11 cellular contexts compared by ENCODE assay signal in genomic region chr11:72244317-72245231, GRCh38. TPM values are rescaled to one million over a fixed set of nuclear protein-coding genes. Genes with fewer than 3 reads are reported as not detected.
DNase-seq lines count a peak whose midpoint lies in the region; ATAC-seq, FAIRE-seq and TF ChIP-seq lines count a peak whose summit lies in the region.
"Had no signal": no experiment of that assay in that cellular context is flagged by ENCODE, and none has a peak within 500 bp of the region (broad histone marks: within the 10 kb centered on the region; RNA-seq: fewer than 3 reads in every experiment).

No MANE protein-coding gene starts in this region.

- no TSS peak for BruUV-seq in HepG2 (replicated peaks; lab: Mats Ljungman, UMichigan)

- POLR2A ChIA-PET in HepG2 (lab: Yijun Ruan, JAX), result interaction anchor here (1.0 kb wide), 1 partner anchor 20 kb away, joined by 3 read pairs; the partner anchor contains the start of gene INPPL1
- POLR2A ChIA-PET in naive thymus-derived CD8-positive, alpha-beta T cell (lab: Charles Lee), result no interaction called here

- H3K27me3 Mint-ChIP-seq in brain, result peaks cover 42% of the 10 kb centered on the region
- H3K27me3 Mint-ChIP-seq in naive thymus-derived CD8-positive, alpha-beta T cell, result peaks cover 28 to 50% (median 42%) of the 10 kb centered on the region in 5 donors

- no peak overlapping the region for H2AFZ ChIP-seq in HepG2 (ENCODE audit: low read length)

- peak overlapping the region; percentile 66 to 80 (median 76) for H3K4me3 Mint-ChIP-seq in brain
- H3K4me3 Mint-ChIP-seq in naive thymus-derived CD8-positive, alpha-beta T cell, result peak overlapping the region in 9 of 10 donors; percentile 6 to 81 (median 26)
- H3K4me3 Mint-ChIP-seq: stimulated activated memory B cell treated with anti-CD40 and anti-IgM and Interleukin-4, amounts not matched to agents 10 μg/mL and 1 μg/mL and 100 μg/mL, for 72 hours had no signal

- H3K9me3 Mint-ChIP-seq in brain, result peaks cover 4 to 19% (median 4%) of the 10 kb centered on the region in 5 experiments
- H3K9me3 Mint-ChIP-seq in naive thymus-derived CD8-positive, alpha-beta T cell, result peaks cover 0 to 7% (median 0%) of the 10 kb centered on the region in 9 donors

- no peak for FAIRE-seq in HepG2 (lab: Jason Lieb, UNC)

- TF ChIP-seq POLR2A in HepG2 (IDR thresholded peaks at IDR 0.05; ENCODE audit: insufficient read depth in 1 of 2, low read depth in 2 of 2, low read length in 2 of 2) (no peak), right lobe of liver (IDR thresholded peaks at IDR 0.05) (no peak)

- H3K27me3 ChIP-seq in HepG2 (ENCODE audit: control insufficient read depth in 1 of 2, insufficient read depth in 2 of 2, low read length in 2 of 2) (peaks cover 13 to 76% of the 10 kb centered on the region in 2 experiments), right lobe of liver (peaks cover 0 to 4% of the 10 kb centered on the region in 2 donors)

- in situ Hi-C loops in HepG2 (cut with HindIII; ENCODE audit: extremely low pct_ligation_motif_present, low pct_unique_long_range_greater_than_20kb), result no loop called here

- ATAC-seq in HepG2 (no peak), right lobe of liver (no peak), HG03439 (IDR thresholded peaks at IDR 0.05; ENCODE audit: unreplicated experiment) (no peak), GM21619 (IDR thresholded peaks at IDR 0.05; ENCODE audit: unreplicated experiment) (no peak)
- ATAC-seq in naive thymus-derived CD8-positive, alpha-beta T cell, result no peak
- ATAC-seq: stimulated activated memory B cell treated with anti-CD40 and anti-IgM and Interleukin-4, amounts not matched to agents 10 μg/mL and 1 μg/mL and 100 μg/mL, for 72 hours had no signal

- H4K20me1 ChIP-seq in HepG2 (ENCODE audit: insufficient read depth, low read length), result no peaks in the 10 kb centered on the region

- no peaks in the 10 kb centered on the region for H3K9me3 ChIP-seq in HepG2 (ENCODE audit: low read length)
- no peaks in the 10 kb centered on the region for H3K9me3 ChIP-seq in right lobe of liver

- H3K4me1 ChIP-seq in HepG2 (ENCODE audit: insufficient read depth, low read length) (peaks cover 13% of the 10 kb centered on the region), right lobe of liver (peaks cover 0 to 7% (median under 1%) of the 10 kb centered on the region in 4 donors)

- no peak for TF ChIP-seq RAD21 in HepG2 (CRISPR knock-in tag; IDR thresholded peaks at IDR 0.05)

- no peaks in the 10 kb centered on the region for H3K79me2 ChIP-seq in HepG2 (ENCODE audit: insufficient read depth, low read length)

- DNase-seq in HepG2 (ENCODE audit: low spot score) (no peak), right lobe of liver (no peak), SHP77 (lab: John Stamatoyannopoulos, UW) (no peak)
- DNase-seq in naive thymus-derived CD8-positive, alpha-beta T cell, result no peak
- DNase-seq in stimulated activated CD4-positive, alpha-beta T cell treated with anti-CD3 and anti-CD28 coated beads, Interleukin-4, amount 100 ng/mL, for 1 hour, result no peak

- H3K36me3 Mint-ChIP-seq in brain, result no peaks in the 10 kb centered on the region
- H3K36me3 Mint-ChIP-seq in naive thymus-derived CD8-positive, alpha-beta T cell, result peaks cover 0 to 7% (median 1%) of the 10 kb centered on the region in 3 donors
- H3K36me3 Mint-ChIP-seq: stimulated activated memory B cell treated with anti-CD40 and anti-IgM and Interleukin-4, amounts not matched to agents 10 μg/mL and 1 μg/mL and 100 μg/mL, for 72 hours had no signal

- intact Hi-C loops in HepG2 (cut with micrococcal nuclease; ENCODE audit: unreplicated experiment), result no loop called here
- intact Hi-C loops in right lobe of liver (cut with DNase I), result no loop called here

- peak overlapping the region in 3 of 5 experiments; percentile 26 to 51 (median 40) for H3K27ac Mint-ChIP-seq in brain
- peak overlapping the region in 1 of 10 donors; percentile 71 for H3K27ac Mint-ChIP-seq in naive thymus-derived CD8-positive, alpha-beta T cell
- H3K27ac Mint-ChIP-seq: stimulated activated memory B cell treated with anti-CD40 and anti-IgM and Interleukin-4, amounts not matched to agents 10 μg/mL and 1 μg/mL and 100 μg/mL, for 72 hours had no signal

- 35% methylated on average over 32 of the region's 49 CpGs for WGBS in HepG2 (ENCODE audit: low lambda C conversion rate)
- 11% methylated on average over 26 of the region's 49 CpGs for WGBS in right lobe of liver (ENCODE audit: insufficient coverage, low coverage, low lambda C conversion rate, missing lambda C conversion rate)

- no peak for TF ChIP-seq CTCF in HepG2 (CRISPR knock-in tag; IDR thresholded peaks at IDR 0.05)
- no peak for TF ChIP-seq CTCF in right lobe of liver (IDR thresholded peaks at IDR 0.05)
- no peak for TF ChIP-seq CTCF in brain (conservative IDR thresholded peaks at IDR 0.05)

- H3K4me3 ChIP-seq in HepG2 (replicated peaks in 1 of 3; ENCODE audit: insufficient read depth in 1 of 3, low read depth in 2 of 3, low read length in 3 of 3) (no peak overlapping the region), right lobe of liver (no peak overlapping the region)

- H3K36me3 ChIP-seq in HepG2 (replicated peaks in 1 of 2; ENCODE audit: control insufficient read depth in 1 of 2, insufficient read depth in 2 of 2, low read length in 2 of 2) (no peaks in the 10 kb centered on the region), right lobe of liver (no peaks in the 10 kb centered on the region)

- no peak for TF ChIP-seq EP300 in HepG2 (IDR thresholded peaks at IDR 0.05; ENCODE audit: low read depth in 2 of 2, low read length in 2 of 2)
- no peak for TF ChIP-seq EP300 in HepG2 (CRISPR knock-in tag; IDR thresholded peaks at IDR 0.05; ENCODE audit: borderline replicate concordance)

- H3K27ac ChIP-seq in HepG2 (ENCODE audit: extremely low read length, insufficient read depth, low read length) (no peak overlapping the region), right lobe of liver (no peak overlapping the region)
- H3K27ac ChIP-seq: KMS-11 had no signal

- no peak overlapping the region for H3K4me2 ChIP-seq in HepG2 (ENCODE audit: low read depth, low read length)
- H3K4me2 ChIP-seq: KMS-11 had no signal

- no peak overlapping the region for H3K9ac ChIP-seq in HepG2 (ENCODE audit: insufficient read depth, low read depth, low read length)
- H3K9ac ChIP-seq: KMS-11 had no signal

- peaks cover 23% of the 10 kb centered on the region for H3K4me1 Mint-ChIP-seq in brain
- H3K4me1 Mint-ChIP-seq in naive thymus-derived CD8-positive, alpha-beta T cell, result peaks cover 26 to 31% (median 27%) of the 10 kb centered on the region in 4 donors

- CTCF ChIA-PET in HepG2 (lab: Yijun Ruan, JAX; ENCODE audit: low intra/inter-chr PET ratio, low total read pairs), result no interaction called here

RNA-seq across cellular contexts. Expression of gene PHOX2A, which starts 0.6 kb away (rescaled TPM):
- not detected in 2 replicates for total RNA-seq in HepG2 (2016; rRNA removed; fragmentation: Illumina TruSeq; extraction: Trizol)
- not detected in 2 replicates for total RNA-seq in HepG2 (2016; cell fraction: cytosol; rRNA removed; fragmentation: Illumina TruSeq; extraction: Trizol; ENCODE audit: low read depth)
- total RNA-seq in HepG2 (2016; cell fraction: insoluble cytoplasmic fraction; rRNA removed; fragmentation: Illumina TruSeq; extraction: Trizol), result not detected in 2 replicates
- not detected in 2 replicates for total RNA-seq in HepG2 (2016; cell fraction: membrane; rRNA removed; fragmentation: Illumina TruSeq; extraction: Trizol)
- not detected in 2 replicates for total RNA-seq in HepG2 (2016; cell fraction: nucleus; rRNA removed; fragmentation: Illumina TruSeq; extraction: Trizol)
- not detected in 2 replicates for polyA plus RNA-seq in HepG2 (2011; rRNA removed)
- not detected in 2 replicates for polyA plus RNA-seq in HepG2 (2011; cell fraction: cytosol; rRNA removed)
- polyA plus RNA-seq in HepG2 (2011; cell fraction: nucleus; rRNA removed), result not detected in 2 replicates
- not detected in 2 replicates for polyA plus RNA-seq in HepG2 (2012)
- not detected in 2 replicates for polyA plus RNA-seq in HepG2 (2016; cell fraction: cytosol; fragmentation: Illumina TruSeq; extraction: Trizol; ENCODE audit: low read depth)
- polyA plus RNA-seq in HepG2 (2016; cell fraction: insoluble cytoplasmic fraction; fragmentation: Illumina TruSeq; extraction: Trizol; ENCODE audit: low read depth), result not detected in 2 replicates
- not detected in 2 replicates for polyA plus RNA-seq in HepG2 (2016; cell fraction: membrane; fragmentation: Illumina TruSeq; extraction: Trizol; ENCODE audit: low read depth)
- polyA plus RNA-seq in HepG2 (2016; cell fraction: nucleus; fragmentation: Illumina TruSeq; extraction: Trizol; ENCODE audit: insufficient read depth, low read depth), result not detected in 2 replicates
- not detected in 2 replicates for polyA minus RNA-seq in HepG2 (2011; rRNA and poly(A)+ RNA removed; ENCODE audit: low replicate concordance)
- not detected in 2 replicates for polyA minus RNA-seq in HepG2 (2011; cell fraction: cytosol; rRNA and poly(A)+ RNA removed)
- not detected in 2 replicates for polyA minus RNA-seq in HepG2 (2011; cell fraction: nucleus; rRNA and poly(A)+ RNA removed)
- not detected for total RNA-seq in right lobe of liver
- polyA plus RNA-seq in brain (ENCODE audit: insufficient read depth, low read depth, low replicate concordance), result 9.1 TPM
- not detected for total RNA-seq in naive thymus-derived CD8-positive, alpha-beta T cell
- not detected for polyA plus RNA-seq in naive thymus-derived CD8-positive, alpha-beta T cell
- total RNA-seq: lower leg skin had no signal

RNA-seq across cellular contexts. Expression of gene INPPL1, which starts 20.0 kb away (rescaled TPM):
- total RNA-seq in HepG2 (2016; rRNA removed; fragmentation: Illumina TruSeq; extraction: Trizol), result 14.4 and 29.1 TPM in 2 replicates
- 21.4 and 25.1 TPM in 2 replicates for total RNA-seq in HepG2 (2016; cell fraction: cytosol; rRNA removed; fragmentation: Illumina TruSeq; extraction: Trizol; ENCODE audit: low read depth)
- total RNA-seq in HepG2 (2016; cell fraction: insoluble cytoplasmic fraction; rRNA removed; fragmentation: Illumina TruSeq; extraction: Trizol), result 10.8 and 29.6 TPM in 2 replicates
- total RNA-seq in HepG2 (2016; cell fraction: membrane; rRNA removed; fragmentation: Illumina TruSeq; extraction: Trizol), result 10.1 and 10.8 TPM in 2 replicates
- total RNA-seq in HepG2 (2016; cell fraction: nucleus; rRNA removed; fragmentation: Illumina TruSeq; extraction: Trizol), result 31.6 and 36.2 TPM in 2 replicates
- polyA plus RNA-seq in HepG2 (2011; rRNA removed), result 66.9 and 80.4 TPM in 2 replicates
- 19.0 and 23.6 TPM in 2 replicates for polyA plus RNA-seq in HepG2 (2011; cell fraction: cytosol; rRNA removed)
- 500 and 631 TPM in 2 replicates for polyA plus RNA-seq in HepG2 (2011; cell fraction: nucleus; rRNA removed)
- 32.6 and 49.5 TPM in 2 replicates for polyA plus RNA-seq in HepG2 (2012)
- 1.8 and 1.9 TPM in 2 replicates for polyA plus RNA-seq in HepG2 (2016; cell fraction: cytosol; fragmentation: Illumina TruSeq; extraction: Trizol; ENCODE audit: low read depth)
- 10.8 and 14.0 TPM in 2 replicates for polyA plus RNA-seq in HepG2 (2016; cell fraction: insoluble cytoplasmic fraction; fragmentation: Illumina TruSeq; extraction: Trizol; ENCODE audit: low read depth)
- 4.2 and 4.9 TPM in 2 replicates for polyA plus RNA-seq in HepG2 (2016; cell fraction: membrane; fragmentation: Illumina TruSeq; extraction: Trizol; ENCODE audit: low read depth)
- 127 and 134 TPM in 2 replicates for polyA plus RNA-seq in HepG2 (2016; cell fraction: nucleus; fragmentation: Illumina TruSeq; extraction: Trizol; ENCODE audit: insufficient read depth, low read depth)
- polyA minus RNA-seq in HepG2 (2011; rRNA and poly(A)+ RNA removed; ENCODE audit: low replicate concordance), result 73.5 and 218 TPM in 2 replicates
- 27.6 and 29.9 TPM in 2 replicates for polyA minus RNA-seq in HepG2 (2011; cell fraction: cytosol; rRNA and poly(A)+ RNA removed)
- polyA minus RNA-seq in HepG2 (2011; cell fraction: nucleus; rRNA and poly(A)+ RNA removed), result 106 and 116 TPM in 2 replicates
- 10 to 100 TPM; 23.2 to 46.5 (median 37.4) TPM for total RNA-seq in right lobe of liver
- polyA plus RNA-seq in brain (ENCODE audit: insufficient read depth, low read depth, low replicate concordance), result 275 TPM
- 100 to 1,000 TPM; 154 to 162 TPM for total RNA-seq in naive thymus-derived CD8-positive, alpha-beta T cell
- 1 to 10 TPM; 6.0 to 8.6 (median 6.1) TPM for polyA plus RNA-seq in naive thymus-derived CD8-positive, alpha-beta T cell

RNA-seq across cellular contexts. Expression of gene FOLR2, which starts 28.0 kb away (rescaled TPM):
- total RNA-seq in HepG2 (2016; rRNA removed; fragmentation: Illumina TruSeq; extraction: Trizol), result not detected in 2 replicates
- not detected in 2 replicates for total RNA-seq in HepG2 (2016; cell fraction: cytosol; rRNA removed; fragmentation: Illumina TruSeq; extraction: Trizol; ENCODE audit: low read depth)
- total RNA-seq in HepG2 (2016; cell fraction: insoluble cytoplasmic fraction; rRNA removed; fragmentation: Illumina TruSeq; extraction: Trizol), result not detected in 2 replicates
- total RNA-seq in HepG2 (2016; cell fraction: membrane; rRNA removed; fragmentation: Illumina TruSeq; extraction: Trizol), result not detected in 2 replicates
- total RNA-seq in HepG2 (2016; cell fraction: nucleus; rRNA removed; fragmentation: Illumina TruSeq; extraction: Trizol), result not detected in 2 replicates
- 0.09 and 0.33 TPM in 2 replicates for polyA plus RNA-seq in HepG2 (2011; rRNA removed)
- 0.15 TPM in 2 replicates for polyA plus RNA-seq in HepG2 (2011; cell fraction: cytosol; rRNA removed)
- not detected in 2 replicates for polyA plus RNA-seq in HepG2 (2011; cell fraction: nucleus; rRNA removed)
- polyA plus RNA-seq in HepG2 (2012), result 0.15 and 0.23 TPM in 2 replicates
- 0.15 TPM in 1 of 2 replicates, not detected in the other for polyA plus RNA-seq in HepG2 (2016; cell fraction: cytosol; fragmentation: Illumina TruSeq; extraction: Trizol; ENCODE audit: low read depth)
- not detected in 2 replicates for polyA plus RNA-seq in HepG2 (2016; cell fraction: insoluble cytoplasmic fraction; fragmentation: Illumina TruSeq; extraction: Trizol; ENCODE audit: low read depth)
- not detected in 2 replicates for polyA plus RNA-seq in HepG2 (2016; cell fraction: membrane; fragmentation: Illumina TruSeq; extraction: Trizol; ENCODE audit: low read depth)
- polyA plus RNA-seq in HepG2 (2016; cell fraction: nucleus; fragmentation: Illumina TruSeq; extraction: Trizol; ENCODE audit: insufficient read depth, low read depth), result not detected in 2 replicates
- polyA minus RNA-seq in HepG2 (2011; rRNA and poly(A)+ RNA removed; ENCODE audit: low replicate concordance), result 0.21 and 0.86 TPM in 2 replicates
- polyA minus RNA-seq in HepG2 (2011; cell fraction: cytosol; rRNA and poly(A)+ RNA removed), result not detected in 2 replicates
- not detected in 2 replicates for polyA minus RNA-seq in HepG2 (2011; cell fraction: nucleus; rRNA and poly(A)+ RNA removed)
- 10 to 100 TPM in 2 of 6 experiments, 1 to 10 TPM in 4; 3.3 to 28.3 (median 8.6) TPM for total RNA-seq in right lobe of liver
- polyA plus RNA-seq in brain (ENCODE audit: insufficient read depth, low read depth, low replicate concordance), result 13.7 TPM
- total RNA-seq in naive thymus-derived CD8-positive, alpha-beta T cell, result 1 to 10 TPM in 1 of 2 experiments, under 1 TPM in 1; 0.31 to 1.0 TPM
- not detected for polyA plus RNA-seq in naive thymus-derived CD8-positive, alpha-beta T cell

RNA-seq across cellular contexts. Expression of gene FOLR1, which starts 52.6 kb away (rescaled TPM):
- total RNA-seq in HepG2 (2016; rRNA removed; fragmentation: Illumina TruSeq; extraction: Trizol), result not detected in 2 replicates
- not detected in 2 replicates for total RNA-seq in HepG2 (2016; cell fraction: cytosol; rRNA removed; fragmentation: Illumina TruSeq; extraction: Trizol; ENCODE audit: low read depth)
- total RNA-seq in HepG2 (2016; cell fraction: insoluble cytoplasmic fraction; rRNA removed; fragmentation: Illumina TruSeq; extraction: Trizol), result not detected in 2 replicates
- total RNA-seq in HepG2 (2016; cell fraction: membrane; rRNA removed; fragmentation: Illumina TruSeq; extraction: Trizol), result not detected in 2 replicates
- total RNA-seq in HepG2 (2016; cell fraction: nucleus; rRNA removed; fragmentation: Illumina TruSeq; extraction: Trizol), result not detected in 2 replicates
- 0.20 and 0.26 TPM in 2 replicates for polyA plus RNA-seq in HepG2 (2011; rRNA removed)
- polyA plus RNA-seq in HepG2 (2011; cell fraction: cytosol; rRNA removed), result 0.12 and 0.17 TPM in 2 replicates
- polyA plus RNA-seq in HepG2 (2011; cell fraction: nucleus; rRNA removed), result 0.23 TPM in 1 of 2 replicates, not detected in the other
- polyA plus RNA-seq in HepG2 (2012), result not detected in 2 replicates
- polyA plus RNA-seq in HepG2 (2016; cell fraction: cytosol; fragmentation: Illumina TruSeq; extraction: Trizol; ENCODE audit: low read depth), result not detected in 2 replicates
- polyA plus RNA-seq in HepG2 (2016; cell fraction: insoluble cytoplasmic fraction; fragmentation: Illumina TruSeq; extraction: Trizol; ENCODE audit: low read depth), result not detected in 2 replicates
- polyA plus RNA-seq in HepG2 (2016; cell fraction: membrane; fragmentation: Illumina TruSeq; extraction: Trizol; ENCODE audit: low read depth), result not detected in 2 replicates
- not detected in 2 replicates for polyA plus RNA-seq in HepG2 (2016; cell fraction: nucleus; fragmentation: Illumina TruSeq; extraction: Trizol; ENCODE audit: insufficient read depth, low read depth)
- 188 TPM in 1 of 2 replicates, not detected in the other for polyA minus RNA-seq in HepG2 (2011; rRNA and poly(A)+ RNA removed; ENCODE audit: low replicate concordance)
- 1.3 and 1.7 TPM in 2 replicates for polyA minus RNA-seq in HepG2 (2011; cell fraction: cytosol; rRNA and poly(A)+ RNA removed)
- polyA minus RNA-seq in HepG2 (2011; cell fraction: nucleus; rRNA and poly(A)+ RNA removed), result 0.62 and 0.90 TPM in 2 replicates
- total RNA-seq in right lobe of liver, result not detected
- 18.6 TPM for polyA plus RNA-seq in brain (ENCODE audit: insufficient read depth, low read depth, low replicate concordance)
- total RNA-seq in naive thymus-derived CD8-positive, alpha-beta T cell, result not detected
- not detected for polyA plus RNA-seq in naive thymus-derived CD8-positive, alpha-beta T cell
